Comparison of ENCODE assay signal across 8 cellular contexts in genomic region chr20:31606678-31606927, GRCh38. TPM values are rescaled to one million over a fixed set of nuclear protein-coding genes. Genes with fewer than 3 reads are reported as not detected.
DNase-seq lines count a peak whose midpoint lies in the region; ATAC-seq, FAIRE-seq and TF ChIP-seq lines count a peak whose summit lies in the region.

No MANE protein-coding gene starts in this region.

- no peak overlapping the region for H2AFZ ChIP-seq in ACC112 (ENCODE audit: low read length, unreplicated experiment)

- peak overlapping the region; percentile 81 for H3K4me3 ChIP-seq in ACC112 (ENCODE audit: low read depth, low read length)
- H3K4me3 ChIP-seq in LNCaP clone FGC (ENCODE audit: low read depth, low read length): peak overlapping the region; percentile 76; the same call in 1 of the 2 replicates
- H3K4me3 ChIP-seq in duodenal mucosa (ENCODE audit: low read depth in 1 of 2, low read length in 2 of 2): peak overlapping the region; percentile 90 to 99

- no peaks in the 10 kb centered on the region for H3K36me3 Mint-ChIP-seq in naive B cell

- H3K27me3 ChIP-seq in ACC112 (ENCODE audit: insufficient read depth, low read length) (no peaks in the 10 kb centered on the region), duodenal mucosa (ENCODE audit: control insufficient read depth in 1 of 2, insufficient read depth in 2 of 2, low read length in 2 of 2) (no peaks in the 10 kb centered on the region)

- peaks cover 12 to 28% (median 27%) of the 10 kb centered on the region in 3 donors for H3K4me1 Mint-ChIP-seq in naive B cell

- H3K9ac ChIP-seq in duodenal mucosa (ENCODE audit: low read depth in 1 of 2, low read length in 2 of 2): peak overlapping the region; percentile 96 to 100

- H3K9me3 ChIP-seq in duodenal mucosa (ENCODE audit: control insufficient read depth in 1 of 2, low read length in 2 of 2): no peaks in the 10 kb centered on the region

- H3K27me3 Mint-ChIP-seq in naive B cell: peaks cover 34 to 52% (median 50%) of the 10 kb centered on the region in 3 donors

- H3K36me3 ChIP-seq in ACC112 (ENCODE audit: insufficient read depth, low read length) (peaks cover 11% of the 10 kb centered on the region; the same call in 1 of the 2 replicates), duodenal mucosa (ENCODE audit: control insufficient read depth in 1 of 2, insufficient read depth in 2 of 2, low read length in 2 of 2) (no peaks in the 10 kb centered on the region)

- H3K9me3 Mint-ChIP-seq in naive B cell: no peaks in the 10 kb centered on the region

- H3K4me3 Mint-ChIP-seq in naive B cell: peak overlapping the region in 7 of 8 donors; percentile 87 to 97 (median 95)

- peaks cover 31% of the 10 kb centered on the region for H3K79me2 ChIP-seq in ACC112 (ENCODE audit: control insufficient read depth, insufficient read depth, low read length, unreplicated experiment)

- H3K27ac ChIP-seq in ACC112 (ENCODE audit: low read depth, low read length): peak overlapping the region; percentile 100
- H3K27ac ChIP-seq in duodenal mucosa (ENCODE audit: low read depth, low read length): peak overlapping the region; percentile 92

- DNase-seq in LNCaP clone FGC (ENCODE audit: low read depth) (no peak), naive B cell (no peak), NCI-H2029 (lab: John Stamatoyannopoulos, UW) (no peak), GM19239 (ENCODE audit: insufficient read length, low spot score) (no peak), SHP77 (lab: John Stamatoyannopoulos, UW) (no peak)

- H3K4me1 ChIP-seq in ACC112 (ENCODE audit: control insufficient read depth, insufficient read depth, low read length, unreplicated experiment) (peaks cover 52% of the 10 kb centered on the region), duodenal mucosa (ENCODE audit: control insufficient read depth in 1 of 2, insufficient read depth in 2 of 2, low read length in 2 of 2) (peaks cover 50 to 64% of the 10 kb centered on the region in 2 donors)

- no peak overlapping the region for H3K27ac Mint-ChIP-seq in naive B cell

- no peak for TF ChIP-seq CTCF in LNCaP clone FGC (IDR thresholded peaks at IDR 0.05; ENCODE audit: control insufficient read depth, extremely low read depth, insufficient read depth)

- FAIRE-seq in GM19239 (lab: Jason Lieb, UNC): no peak

- ATAC-seq in naive B cell (ENCODE audit: low read depth in 2 of 2): no peak
- no peak for ATAC-seq in activated CD4-positive, CD25-positive, alpha-beta regulatory T cell treated with anti-CD3 and anti-CD28 coated beads, Interleukin-2, amount 50 U/mL, for 24 hours

RNA-seq across cellular contexts. Expression of gene ID1, which starts 1.5 kb away (rescaled TPM):
- 1 to 10 TPM in 2 of 6 donors, under 1 TPM in 2, not detected in 2; 0.86 to 2.0 (median 1.1) TPM for polyA plus RNA-seq in naive B cell (ENCODE audit: low read depth in 6 of 6)

RNA-seq across cellular contexts. Expression of gene COX4I2, which starts 31.1 kb away (rescaled TPM):
- polyA plus RNA-seq in naive B cell (ENCODE audit: low read depth in 6 of 6): 1 to 10 TPM in 3 of 6 donors, under 1 TPM in 1, not detected in 2; 0.64 to 2.8 (median 1.4) TPM
